Comparison of ENCODE assay signal across 10 cellular contexts in genomic region chr2:207847098-207847806, GRCh38.
A peak's percentile ranks its signal among the peaks of the same experiment; 100 is the strongest.
DNase-seq lines count a peak whose midpoint lies in the region; ATAC-seq and TF ChIP-seq lines count a peak whose summit lies in the region.
"Had no signal": no experiment of that assay in that cellular context is flagged by ENCODE, and none has a peak within 500 bp of the region (broad histone marks: within the 10 kb centered on the region; RNA-seq: fewer than 3 reads in every experiment).

No MANE protein-coding gene starts in this region.

- intact Hi-C loops in Right ventricle myocardium superior (cut with DNase I) (no loop called here), upper lobe of right lung (cut with DNase I) (no loop called here)

- H3K9me3 ChIP-seq in cardiac muscle cell (ENCODE audit: low read depth) = no peaks in the 10 kb centered on the region
- no peaks in the 10 kb centered on the region for H3K9me3 ChIP-seq in muscle layer of duodenum (ENCODE audit: control insufficient read depth in 1 of 2, low read length in 2 of 2)
- no peaks in the 10 kb centered on the region for H3K9me3 ChIP-seq in upper lobe of right lung

- TF ChIP-seq CTCF in cardiac muscle cell (IDR thresholded peaks at IDR 0.05; ENCODE audit: low read depth, low read length) (no peak), endothelial cell (IDR thresholded peaks at IDR 0.05; ENCODE audit: unreplicated experiment) (no peak), upper lobe of right lung (IDR thresholded peaks at IDR 0.05) (no peak)

- no peaks in the 10 kb centered on the region for H3K36me3 Mint-ChIP-seq in endothelial cell (ENCODE audit: low read depth, unreplicated experiment)

- H3K27me3 ChIP-seq in cardiac muscle cell = no peaks in the 10 kb centered on the region
- no peaks in the 10 kb centered on the region for H3K27me3 ChIP-seq in muscle layer of duodenum (ENCODE audit: low read depth, low read length)
- H3K27me3 ChIP-seq in upper lobe of right lung = no peaks in the 10 kb centered on the region

- ATAC-seq in Right ventricle myocardium superior (ENCODE audit: poor library complexity) = no peak
- no peak for ATAC-seq in upper lobe of right lung

- H3K36me3 ChIP-seq in cardiac muscle cell (no peaks in the 10 kb centered on the region), muscle layer of duodenum (ENCODE audit: control insufficient read depth in 1 of 2, insufficient read depth in 2 of 2, low read length in 2 of 2) (no peaks in the 10 kb centered on the region), upper lobe of right lung (no peaks in the 10 kb centered on the region)

- H3K27me3 Mint-ChIP-seq in endothelial cell (ENCODE audit: unreplicated experiment) = no peaks in the 10 kb centered on the region

- H3K4me1 ChIP-seq in cardiac muscle cell (ENCODE audit: low read depth) = no peaks in the 10 kb centered on the region
- peaks cover 0 to 4% of the 10 kb centered on the region in 2 donors for H3K4me1 ChIP-seq in muscle layer of duodenum (ENCODE audit: control insufficient read depth in 1 of 2, insufficient read depth in 2 of 2, low read length in 2 of 2)
- no peaks in the 10 kb centered on the region for H3K4me1 ChIP-seq in upper lobe of right lung

- H3K9me3 Mint-ChIP-seq in endothelial cell (ENCODE audit: unreplicated experiment) = no peaks in the 10 kb centered on the region

- H3K27ac ChIP-seq in cardiac muscle cell (peak overlapping the region; percentile 37), muscle layer of duodenum (ENCODE audit: low read length) (peak overlapping the region; percentile 43), upper lobe of right lung (peak overlapping the region; percentile 21)

- peak overlapping the region; percentile 64 for H3K27ac Mint-ChIP-seq in endothelial cell (ENCODE audit: unreplicated experiment)

- DNase-seq in cardiac muscle cell (ENCODE audit: low read depth in 1 of 2, low spot score in 1 of 2) (no peak), Right ventricle myocardium superior (no peak), endothelial cell (ENCODE audit: low spot score) (no peak), upper lobe of right lung (no peak), NCI-H1417 treated with DMSO at 0.1 percent for 48 hours (lab: John Stamatoyannopoulos, UW) (no peak), NCI-H524 (lab: John Stamatoyannopoulos, UW) (no peak), OCI-M2 (lab: John Stamatoyannopoulos, UW; ENCODE audit: unreplicated experiment) (no peak)
- DNase-seq: ACHN, activated gamma-delta T cell had no signal

- peaks cover 12% of the 10 kb centered on the region for H3K4me1 Mint-ChIP-seq in endothelial cell (ENCODE audit: unreplicated experiment)

- no peak overlapping the region for H3K4me3 Mint-ChIP-seq in endothelial cell (ENCODE audit: unreplicated experiment)

- H3K4me3 ChIP-seq in cardiac muscle cell (no peak overlapping the region), muscle layer of duodenum (ENCODE audit: low read depth in 1 of 2, low read length in 2 of 2) (no peak overlapping the region), upper lobe of right lung (no peak overlapping the region)
